1 cellular context compared by ENCODE assay signal in the genomic region with DNA sequence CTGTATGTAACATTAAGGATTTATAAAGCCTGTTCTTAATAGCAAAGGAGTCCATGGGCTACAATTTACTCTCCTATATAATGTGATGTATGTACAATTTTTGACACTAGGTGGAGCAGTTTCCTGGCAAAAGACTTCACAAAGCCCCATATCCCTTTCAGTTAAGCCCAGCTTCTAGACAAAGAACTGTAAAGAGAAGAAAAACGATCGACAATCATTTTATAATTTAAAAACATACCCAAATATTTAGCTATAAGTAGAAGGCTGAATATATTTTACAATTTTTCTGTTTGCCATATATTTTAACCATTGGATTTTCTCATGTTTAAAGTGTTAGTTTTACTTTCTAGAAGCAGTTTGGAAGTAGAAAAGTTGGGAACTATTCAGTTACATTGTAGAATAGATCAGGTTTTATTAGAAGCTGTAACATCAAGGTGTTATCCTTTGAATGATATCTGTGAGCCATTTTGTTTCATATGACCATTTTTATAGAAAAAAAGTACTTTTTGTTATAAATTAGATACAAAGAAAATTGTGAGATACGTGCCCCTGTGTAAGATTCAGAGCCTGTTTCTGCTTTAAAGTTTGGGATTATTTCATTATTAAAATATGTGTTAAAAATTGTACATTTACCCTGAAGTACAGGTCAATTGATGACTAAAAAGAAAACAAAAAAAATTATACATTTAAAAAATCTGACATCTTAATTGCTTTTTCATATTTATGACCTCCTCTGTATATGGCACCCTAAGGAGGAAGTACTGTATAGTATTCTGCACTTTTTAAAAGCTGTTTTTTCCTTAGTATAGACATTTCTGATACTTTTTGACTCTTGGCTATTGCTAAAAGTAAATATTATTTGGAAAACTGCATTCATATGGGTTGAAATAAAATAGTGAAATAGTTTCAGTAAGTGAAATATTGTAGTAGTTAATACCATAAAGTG.
TF ChIP-seq lines count a peak whose summit lies in the region.

No MANE protein-coding gene starts in this region.

TF ChIP-seq in A549, 52 proteins besides CTCF, POLR2A, EP300 and RAD21 (continued from another document):
- TF ChIP-seq FOSL2 (IDR thresholded peaks at IDR 0.05), result no peak
- no peak; the same call in 1 of the 2 replicates for TF ChIP-seq FOSL2 (CRISPR knock-in tag; IDR thresholded peaks at IDR 0.05)
- TF ChIP-seq EHMT2 (IDR thresholded peaks at IDR 0.05; ENCODE audit: low read depth), result no peak
- TF ChIP-seq CBX8 (IDR thresholded peaks at IDR 0.05), result no peak
- TF ChIP-seq JUN (IDR thresholded peaks at IDR 0.05), result peak in 1 of 2 experiments; percentile 65; a peak in 1 of 5 replicates
- TF ChIP-seq CHD4 (IDR thresholded peaks at IDR 0.05; ENCODE audit: borderline replicate concordance), result no peak
- TF ChIP-seq, protein P1, sequence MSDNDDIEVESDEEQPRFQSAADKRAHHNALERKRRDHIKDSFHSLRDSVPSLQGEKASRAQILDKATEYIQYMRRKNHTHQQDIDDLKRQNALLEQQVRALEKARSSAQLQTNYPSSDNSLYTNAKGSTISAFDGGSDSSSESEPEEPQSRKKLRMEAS (IDR thresholded peaks at IDR 0.05), result no peak; the same call in 1 of the 2 replicates
- TF ChIP-seq HOXB5 (CRISPR knock-in tag; IDR thresholded peaks at IDR 0.05), result peak; percentile 30; the same call in 1 of the 2 replicates
- peak; percentile 73; the same call in 1 of the 2 replicates for TF ChIP-seq EHF (CRISPR knock-in tag; IDR thresholded peaks at IDR 0.05)
- peak; percentile 95 for TF ChIP-seq FOSB (CRISPR knock-in tag; IDR thresholded peaks at IDR 0.05)
- peak; percentile 91 for TF ChIP-seq TFCP2L1 (CRISPR knock-in tag; IDR thresholded peaks at IDR 0.05)
TF ChIP-seq in A549: peak in this region for 8.
